ENCODE assay signal across 1 cellular context in genomic region chr16:80672379-80672778, GRCh38.
TF ChIP-seq lines count a peak whose summit lies in the region.

No MANE protein-coding gene starts in this region.

TF ChIP-seq in WTC11, 78 proteins besides CTCF, POLR2A, EP300 and RAD21 (continued from another document):
- no peak for TF ChIP-seq FOXP4 (CRISPR knock-in tag; IDR thresholded peaks at IDR 0.05)
- no peak for TF ChIP-seq ZNF317 (CRISPR knock-in tag; IDR thresholded peaks at IDR 0.05; ENCODE audit: borderline replicate concordance, low read depth)
- no peak for TF ChIP-seq ZMAT4 (CRISPR knock-in tag; IDR thresholded peaks at IDR 0.05)
- TF ChIP-seq HMGA2 (CRISPR knock-in tag; IDR thresholded peaks at IDR 0.05), result no peak
